Comparison of ENCODE assay signal across 8 cellular contexts in genomic region chr1:27959792-27960603, GRCh38. TPM values are rescaled to one million over a fixed set of nuclear protein-coding genes. Genes with fewer than 3 reads are reported as not detected.
DNase-seq lines count a peak whose midpoint lies in the region; ATAC-seq and TF ChIP-seq lines count a peak whose summit lies in the region.

TSS of gene XKR8 (plus strand) at chr1:27959973. CDS start at chr1:27960070, 97 bp downstream.

- H3K36me3 Mint-ChIP-seq in IgD-negative memory B cell, result no peaks in the 10 kb centered on the region

- no peaks in the 10 kb centered on the region for H3K27me3 Mint-ChIP-seq in IgD-negative memory B cell

- H3K4me2 ChIP-seq in hepatocyte, result peak within 1 kb of the TSS; percentile 82

- H3K79me2 ChIP-seq in hepatocyte, result peaks cover 26% of the 10 kb centered on the region

- peaks cover 2% of the 10 kb centered on the region for H4K20me1 ChIP-seq in hepatocyte (ENCODE audit: insufficient read depth, poor library complexity, severe bottlenecking)

- peaks cover 4 to 16% (median 5%) of the 10 kb centered on the region in 3 donors for H3K4me1 Mint-ChIP-seq in IgD-negative memory B cell

- H3K27me3 ChIP-seq in hepatocyte (no peaks in the 10 kb centered on the region), gastrocnemius medialis (no peaks in the 10 kb centered on the region)

- H3K27ac Mint-ChIP-seq in IgD-negative memory B cell, result peak within 1 kb of the TSS; percentile 64 to 86 (median 73)

- peak; percentile 30 for TF ChIP-seq CTCF in astrocyte of the cerebellum (IDR thresholded peaks at IDR 0.05; ENCODE audit: low read depth, low read length, missing control alignments)
- peak; percentile 57 for TF ChIP-seq CTCF in hepatocyte (IDR thresholded peaks at IDR 0.05; ENCODE audit: poor library complexity)
- TF ChIP-seq CTCF in gastrocnemius medialis (IDR thresholded peaks at IDR 0.05 in 4 of 5, conservative IDR thresholded peaks at IDR 0.05 in 1 of 5), result peak in 4 of 5 experiments; percentile 21 to 47 (median 25)

- ATAC-seq in GM21423 (IDR thresholded peaks at IDR 0.05; ENCODE audit: unreplicated experiment) (peak; percentile 85), gastrocnemius medialis (peak; percentile 73 to 86)

- H3K27ac ChIP-seq in hepatocyte (peak within 1 kb of the TSS; percentile 94), gastrocnemius medialis (peak within 1 kb of the TSS; percentile 78 to 87 (median 82))

- in situ Hi-C loops in astrocyte of the cerebellum (cut with HindIII; ENCODE audit: low sequenced_read_pairs), result no loop called here
- in situ Hi-C loops in gastrocnemius medialis (cut with MboI; ENCODE audit: low sequenced_read_pairs in 4 of 4), result no loop called here

- H3K4me3 ChIP-seq in astrocyte of the cerebellum (ENCODE audit: low read depth, low read length) (peak within 1 kb of the TSS; percentile 60), hepatocyte (peak within 1 kb of the TSS; percentile 81), gastrocnemius medialis (peak within 1 kb of the TSS; percentile 61 to 86 (median 78))

- peak within 1 kb of the TSS; percentile 86 for H2AFZ ChIP-seq in hepatocyte

- H3K36me3 ChIP-seq in hepatocyte (replicated peaks; ENCODE audit: insufficient read depth, low read depth) (no peaks in the 10 kb centered on the region), gastrocnemius medialis (peaks cover 0 to 8% of the 10 kb centered on the region in 2 donors)

- H3K9me3 Mint-ChIP-seq in IgD-negative memory B cell, result no peaks in the 10 kb centered on the region

- no peaks in the 10 kb centered on the region for H3K9me3 ChIP-seq in hepatocyte (ENCODE audit: low read depth)
- H3K9me3 ChIP-seq in gastrocnemius medialis, result no peaks in the 10 kb centered on the region

- intact Hi-C loops in gastrocnemius medialis (cut with DNase I; ENCODE audit: low total_unique reads), result loop anchor here (2.0 to 5.0 kb wide), 2 partner anchors 19 to 103 kb away; no protein-coding TSS in a partner anchor

- 4% methylated on average over 64 of the region's 68 CpGs for WGBS in hepatocyte (ENCODE audit: low lambda C conversion rate, missing lambda C conversion rate)

- peak within 1 kb of the TSS; percentile 85 to 94 (median 90) for H3K4me3 Mint-ChIP-seq in IgD-negative memory B cell

- peak; percentile 45 to 52 for TF ChIP-seq POLR2A in gastrocnemius medialis (IDR thresholded peaks at IDR 0.05)

- H3K9me2 ChIP-seq in hepatocyte (replicated peaks; ENCODE audit: insufficient read depth), result no peaks in the 10 kb centered on the region

- DNase-seq in D341Med (ENCODE audit: low spot score), result peak; percentile 94
- peak; percentile 76 for DNase-seq in T-helper 22 cell (ENCODE audit: low read depth)
- DNase-seq in astrocyte of the cerebellum (ENCODE audit: low read depth), result no peak
- peak; percentile 90 for DNase-seq in hepatocyte (ENCODE audit: low spot score)
- peak; percentile 41 to 52 for DNase-seq in gastrocnemius medialis
- DNase-seq in middle frontal gyrus (ENCODE audit: extremely low spot score, low spot score), result no peak

- H3K4me1 ChIP-seq in hepatocyte (ENCODE audit: insufficient read depth) (peaks cover 15% of the 10 kb centered on the region), gastrocnemius medialis (peaks cover 9 to 11% of the 10 kb centered on the region in 2 donors)

RNA-seq across cellular contexts. Expression of gene XKR8, which starts in this region (rescaled TPM):
- polyA plus RNA-seq in IgD-negative memory B cell (17.0 TPM), hepatocyte (17.4 and 20.2 TPM in 2 replicates)
- total RNA-seq in hepatocyte (12.5 and 17.9 TPM in 2 replicates), gastrocnemius medialis (1 to 10 TPM; 3.8 to 7.4 (median 5.4) TPM)

Comparison
In these comparisons a context has a peak if more than half of its experiments do, and no peak if none do; other contexts are left out.
1. DNase-seq: peak in D341Med (single experiment), T-helper 22 cell (single experiment), hepatocyte (single experiment) and gastrocnemius medialis (2 of 2); none in astrocyte of the cerebellum (single experiment) and middle frontal gyrus (single experiment).
2. Peak in every context shown above with its lines, with median percentiles within 50 percentile points of each other: H3K4me3 ChIP-seq and CTCF ChIP-seq.